8 cellular contexts compared by ENCODE assay signal in the genomic region with DNA sequence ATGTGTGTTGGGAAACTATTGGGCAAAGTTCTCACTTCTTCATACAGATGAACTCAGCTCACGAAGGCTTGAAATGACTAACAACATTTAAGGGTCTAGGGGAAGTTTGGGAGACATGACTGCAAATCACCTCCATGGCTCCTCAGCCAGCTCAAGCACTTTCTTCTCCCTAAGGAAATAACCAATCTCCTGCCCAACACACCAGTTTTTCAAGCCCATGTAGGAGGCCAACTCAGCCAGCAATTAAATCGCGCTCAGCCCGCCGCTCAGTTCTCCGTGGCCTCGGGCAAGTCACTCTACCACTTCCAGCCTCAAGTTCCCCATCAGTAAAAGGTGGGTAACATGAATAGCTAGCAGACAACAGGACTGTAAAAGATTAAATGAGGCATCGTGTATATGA. TPM values are rescaled to one million over a fixed set of nuclear protein-coding genes. Genes with fewer than 3 reads are reported as not detected.
DNase-seq lines count a peak whose midpoint lies in the region; ATAC-seq and TF ChIP-seq lines count a peak whose summit lies in the region.

No MANE protein-coding gene starts in this region.

- peaks cover 35% of the 10 kb centered on the region for H3K36me3 Mint-ChIP-seq in CD8-positive, alpha-beta T cell
- peaks cover 27% of the 10 kb centered on the region for H3K36me3 Mint-ChIP-seq in activated naive CD8-positive, alpha-beta T cell treated with anti-CD3 and anti-CD28 coated beads, Interleukin-2, amount 50 U/mL, for 24 hours (ENCODE audit: low read depth)

- H3K9me3 Mint-ChIP-seq in CD8-positive, alpha-beta T cell: no peaks in the 10 kb centered on the region
- no peaks in the 10 kb centered on the region for H3K9me3 Mint-ChIP-seq in activated naive CD8-positive, alpha-beta T cell treated with anti-CD3 and anti-CD28 coated beads, Interleukin-2, amount 50 U/mL, for 24 hours

- peak overlapping the region; percentile 86 for H3K4me3 ChIP-seq in CD8-positive, alpha-beta T cell (ENCODE audit: low read depth, low read length)
- H3K4me3 ChIP-seq in HUES64 (ENCODE audit: low read length) (peak overlapping the region; percentile 95), kidney epithelial cell (ENCODE audit: low read depth, low read length) (peak overlapping the region; percentile 80), stomach smooth muscle (ENCODE audit: low read length in 2 of 2) (peak overlapping the region; percentile 86 to 99)

- H3K4me3 Mint-ChIP-seq in CD8-positive, alpha-beta T cell: peak overlapping the region; percentile 85
- H3K4me3 Mint-ChIP-seq in activated naive CD8-positive, alpha-beta T cell treated with anti-CD3 and anti-CD28 coated beads, Interleukin-2, amount 50 U/mL, for 24 hours: peak overlapping the region; percentile 99

- peaks cover 56% of the 10 kb centered on the region for H3K4me1 Mint-ChIP-seq in CD8-positive, alpha-beta T cell (ENCODE audit: low read depth)
- H3K4me1 Mint-ChIP-seq in activated naive CD8-positive, alpha-beta T cell treated with anti-CD3 and anti-CD28 coated beads, Interleukin-2, amount 50 U/mL, for 24 hours: peaks cover 70% of the 10 kb centered on the region

- H3K9me3 ChIP-seq in CD8-positive, alpha-beta T cell (ENCODE audit: low read length): no peaks in the 10 kb centered on the region
- H3K9me3 ChIP-seq in HUES64 (ENCODE audit: insufficient read depth, low read depth, low read length) (no peaks in the 10 kb centered on the region), stomach smooth muscle (ENCODE audit: control insufficient read depth in 2 of 2, low read length in 2 of 2) (no peaks in the 10 kb centered on the region)

- peaks cover 12% of the 10 kb centered on the region for H3K36me3 ChIP-seq in CD8-positive, alpha-beta T cell (ENCODE audit: insufficient read depth, low read length)
- H3K36me3 ChIP-seq in HUES64 (ENCODE audit: insufficient read depth, low read length): peaks cover 30% of the 10 kb centered on the region
- H3K36me3 ChIP-seq in kidney epithelial cell (ENCODE audit: control insufficient read depth, insufficient read depth, low read length): no peaks in the 10 kb centered on the region
- peaks cover 3 to 5% of the 10 kb centered on the region in 2 donors for H3K36me3 ChIP-seq in stomach smooth muscle (ENCODE audit: control insufficient read depth in 2 of 2, insufficient read depth in 2 of 2, low read length in 2 of 2)

- H3K27ac ChIP-seq in CD8-positive, alpha-beta T cell (ENCODE audit: low read depth, low read length): peak overlapping the region; percentile 97
- H3K27ac ChIP-seq in HUES64 (ENCODE audit: low read depth, low read length) (peak overlapping the region; percentile 98), stomach smooth muscle (ENCODE audit: low read length) (peak overlapping the region; percentile 98)

- ATAC-seq in CD8-positive, alpha-beta T cell: no peak
- ATAC-seq in activated naive CD8-positive, alpha-beta T cell treated with anti-CD3 and anti-CD28 coated beads, Interleukin-2, amount 50 U/mL, for 24 hours: no peak
- no peak for ATAC-seq in GM19395 (IDR thresholded peaks at IDR 0.05; ENCODE audit: unreplicated experiment)
- no peak for ATAC-seq in GM19467 (IDR thresholded peaks at IDR 0.05; ENCODE audit: unreplicated experiment)

- TF ChIP-seq CTCF in CD8-positive, alpha-beta T cell (IDR thresholded peaks at IDR 0.05): no peak
- TF ChIP-seq CTCF in kidney epithelial cell (IDR thresholded peaks at IDR 0.05; ENCODE audit: insufficient read depth, low read length, poor library complexity, severe bottlenecking): no peak

- H3K9ac ChIP-seq in HUES64 (ENCODE audit: low read depth, low read length) (peak overlapping the region; percentile 94), stomach smooth muscle (ENCODE audit: low read length in 2 of 2) (peak overlapping the region; percentile 90 to 97)

- CTCF ChIA-PET in CD8-positive, alpha-beta T cell (lab: Charles Lee): no interaction called here

- H3K4me1 ChIP-seq in CD8-positive, alpha-beta T cell (ENCODE audit: insufficient read depth, low read length): peaks cover 55% of the 10 kb centered on the region
- H3K4me1 ChIP-seq in HUES64 (ENCODE audit: insufficient read depth, low read length) (peaks cover 18% of the 10 kb centered on the region), stomach smooth muscle (ENCODE audit: control insufficient read depth, insufficient read depth, low read length) (peaks cover 49% of the 10 kb centered on the region)

- POLR2A ChIA-PET in CD8-positive, alpha-beta T cell (lab: Charles Lee): interaction anchor here (1.1 to 2.6 kb wide), 10 partner anchors 14 to 1376 kb away, joined by 3 to 23 read pairs (median 4); a partner anchor contains a TSS

- H3K27me3 ChIP-seq in CD8-positive, alpha-beta T cell (ENCODE audit: insufficient read depth, low read length): no peaks in the 10 kb centered on the region
- H3K27me3 ChIP-seq in HUES64 (ENCODE audit: insufficient read depth, low read length) (no peaks in the 10 kb centered on the region), kidney epithelial cell (ENCODE audit: control insufficient read depth, insufficient read depth, low read length) (no peaks in the 10 kb centered on the region), stomach smooth muscle (ENCODE audit: control insufficient read depth in 1 of 2, insufficient read depth in 2 of 2, low read length in 2 of 2) (no peaks in the 10 kb centered on the region)

- DNase-seq in CD8-positive, alpha-beta T cell: peak in 2 of 7 experiments; percentile 21 to 40
- peak; percentile 33 for DNase-seq in activated naive CD8-positive, alpha-beta T cell treated with anti-CD3 and anti-CD28 coated beads, Interleukin-2, amount 50 U/mL, for 24 hours
- no peak for DNase-seq in kidney epithelial cell (ENCODE audit: low read depth)
- DNase-seq in cerebellar cortex (ENCODE audit: low spot score): no peak

- H3K27ac Mint-ChIP-seq in CD8-positive, alpha-beta T cell: peak overlapping the region; percentile 92
- H3K27ac Mint-ChIP-seq in activated naive CD8-positive, alpha-beta T cell treated with anti-CD3 and anti-CD28 coated beads, Interleukin-2, amount 50 U/mL, for 24 hours: peak overlapping the region; percentile 100

- 2% methylated on average over 8 of the region's 8 CpGs for WGBS in HUES64

- no peaks in the 10 kb centered on the region for H3K27me3 Mint-ChIP-seq in CD8-positive, alpha-beta T cell (ENCODE audit: low read depth)
- peaks cover 8% of the 10 kb centered on the region for H3K27me3 Mint-ChIP-seq in activated naive CD8-positive, alpha-beta T cell treated with anti-CD3 and anti-CD28 coated beads, Interleukin-2, amount 50 U/mL, for 24 hours

- intact Hi-C loops in CD8-positive, alpha-beta T cell (cut with DNase I, micrococcal nuclease): loop anchor here (1.0 to 10.0 kb wide), 11 partner anchors 32 to 1169 kb away; a partner anchor contains a TSS

RNA-seq across cellular contexts. Expression of a gene that starts 0.8 kb away (rescaled TPM):
- total RNA-seq in CD8-positive, alpha-beta T cell: 100 to 1,000 TPM in 1 of 2 experiments, 10 to 100 TPM in 1; 96.4 to 103 TPM
- 53.0 TPM for polyA plus RNA-seq in HUES64 (2013, experiment 1 of 2)
- polyA plus RNA-seq in HUES64 (2013, experiment 2 of 2): 51.9 TPM
- total RNA-seq in kidney epithelial cell: 29.7 and 34.7 TPM in 2 replicates

RNA-seq across cellular contexts. Expression of a gene that starts 26.5 kb away (rescaled TPM):
- 1 to 10 TPM; 3.4 to 5.0 TPM for total RNA-seq in CD8-positive, alpha-beta T cell
- not detected for polyA plus RNA-seq in HUES64 (2013, experiment 1 of 2)
- not detected for polyA plus RNA-seq in HUES64 (2013, experiment 2 of 2)
- total RNA-seq in kidney epithelial cell: not detected in 2 replicates

RNA-seq across cellular contexts. Expression of a gene that starts 35.3 kb away (rescaled TPM):
- total RNA-seq in CD8-positive, alpha-beta T cell: 10 to 100 TPM; 43.8 to 50.2 TPM
- 71.0 TPM for polyA plus RNA-seq in HUES64 (2013, experiment 1 of 2)
- polyA plus RNA-seq in HUES64 (2013, experiment 2 of 2): 89.8 TPM
- total RNA-seq in kidney epithelial cell: 85.0 and 116 TPM in 2 replicates
